ENCODE assay signal across 9 cellular contexts in genomic region chr17:63888940-63889848, GRCh38. TPM values are rescaled to one million over a fixed set of nuclear protein-coding genes. Genes with fewer than 3 reads are reported as not detected.
DNase-seq lines count a peak whose midpoint lies in the region; ATAC-seq, FAIRE-seq and TF ChIP-seq lines count a peak whose summit lies in the region.
"Not testable (repeated sequence)": the region's sequence is repeated elsewhere in the genome, so short reads cannot be mapped to it uniquely, and the experiment has no call there.
"Had no signal": no experiment of that assay in that cellular context is flagged by ENCODE, and none has a peak within 500 bp of the region (broad histone marks: within the 10 kb centered on the region; RNA-seq: fewer than 3 reads in every experiment).

No MANE protein-coding gene starts in this region.

- not testable (repeated sequence) for H3K79me2 ChIP-seq in Loucy (ENCODE audit: insufficient read depth, low read length); PC-3 (ENCODE audit: low read length)

- in situ Hi-C loops in G401 (cut with HindIII; ENCODE audit: low sequenced_read_pairs), result not testable (repeated sequence)

- not testable (repeated sequence) for H3K27me3 ChIP-seq in Loucy (ENCODE audit: insufficient read depth, low read length, poor library complexity, severe bottlenecking); PC-3 (ENCODE audit: low read length); pancreas

- CTCF ChIA-PET in PC-3 (lab: Charles Lee), result interaction anchor here (0.6 to 1.0 kb wide), 3 partner anchors 23 to 337 kb away, joined by 3 to 5 read pairs (median 3); partner anchors contain the start of gene GH1
- CTCF ChIA-PET in activated CD8-positive, alpha-beta memory T cell treated with anti-CD3 and anti-CD28 coated beads, Interleukin-2, amount 10 ng/mL, durations not matched to agents 7 days and 5 days (lab: Charles Lee), result interaction anchor here (0.8 to 2.6 kb wide), 20 partner anchors 9 to 402 kb away, joined by 3 to 16 read pairs (median 4); partner anchors contain the start of genes CSHL1 and ICAM2

- not testable (repeated sequence) for H2AFZ ChIP-seq in Loucy (ENCODE audit: low read length)
- H2AFZ ChIP-seq in PC-3 (ENCODE audit: low read length), result peak overlapping the region; percentile 29; the same call in 1 of the 2 replicates

- not testable (repeated sequence) for H3F3A ChIP-seq in Loucy (ENCODE audit: low read depth); PC-3 (ENCODE audit: low read length, unreplicated experiment)

- H3K4me1 Mint-ChIP-seq in activated CD8-positive, alpha-beta memory T cell treated with anti-CD3 and anti-CD28 coated beads, Interleukin-2, amount 10 ng/mL, durations not matched to agents 7 days and 5 days; effector memory CD8-positive, alpha-beta T cell (ENCODE audit: low read depth in 2 of 2): not testable (repeated sequence)

- H3K4me1 ChIP-seq in Loucy (ENCODE audit: insufficient read depth, low read length, poor library complexity, severe bottlenecking); PC-3 (ENCODE audit: insufficient read depth, low read length); pancreas: not testable (repeated sequence)

- not testable (repeated sequence) for H3K9me3 Mint-ChIP-seq in activated CD8-positive, alpha-beta memory T cell treated with anti-CD3 and anti-CD28 coated beads, Interleukin-2, amount 10 ng/mL, durations not matched to agents 7 days and 5 days (ENCODE audit: low read depth); effector memory CD8-positive, alpha-beta T cell

- peak overlapping the region; percentile 20 for H3K4me3 Mint-ChIP-seq in activated CD8-positive, alpha-beta memory T cell treated with anti-CD3 and anti-CD28 coated beads, Interleukin-2, amount 10 ng/mL, durations not matched to agents 7 days and 5 days
- not testable (repeated sequence) for H3K4me3 Mint-ChIP-seq in effector memory CD8-positive, alpha-beta T cell

- POLR2A ChIA-PET in PC-3 (lab: Charles Lee; ENCODE audit: unreplicated experiment), result not testable (repeated sequence)

- H3K36me3 Mint-ChIP-seq in activated CD8-positive, alpha-beta memory T cell treated with anti-CD3 and anti-CD28 coated beads, Interleukin-2, amount 10 ng/mL, durations not matched to agents 7 days and 5 days; effector memory CD8-positive, alpha-beta T cell (ENCODE audit: insufficient read depth): not testable (repeated sequence)

- not testable (repeated sequence) for H3K9ac ChIP-seq in Loucy (ENCODE audit: low read depth, low read length, poor library complexity, severe bottlenecking); PC-3 (ENCODE audit: low read length)

- FAIRE-seq in pancreas (lab: Jason Lieb, UNC), result not testable (repeated sequence)

- not testable (repeated sequence) for H3K9me3 ChIP-seq in Loucy (ENCODE audit: insufficient read depth, low read depth, low read length); PC-3 (ENCODE audit: low read length); pancreas

- not testable (repeated sequence) for BruUV-seq in PC-3 (replicated peaks; lab: Mats Ljungman, UMichigan)

- 20 to 27% methylated on average over 13 of the region's 13 CpGs for WGBS in pancreas, 2 donors

- DNase-seq in A172 (ENCODE audit: low spot score), result peak; percentile 25
- peak; percentile 37 for DNase-seq in G401 (ENCODE audit: low spot score)
- peak; percentile 50 for DNase-seq in PC-3
- not testable (repeated sequence) for DNase-seq in activated CD8-positive, alpha-beta memory T cell treated with anti-CD3 and anti-CD28 coated beads, Interleukin-2, amount 10 ng/mL, durations not matched to agents 7 days and 5 days; pancreas
- peak in 2 of 3 experiments; percentile 15 to 20 for DNase-seq in effector memory CD8-positive, alpha-beta T cell
- DNase-seq in inferior parietal cortex (ENCODE audit: extremely low spot score), result peak; percentile 22

- H3K9me2 ChIP-seq in Loucy (replicated peaks; ENCODE audit: low read depth, low read length); PC-3 (replicated peaks; ENCODE audit: low read length): not testable (repeated sequence)

- H3K36me3 ChIP-seq in Loucy (ENCODE audit: insufficient read depth, low read length); PC-3 (ENCODE audit: low read depth, low read length); pancreas: not testable (repeated sequence)

- intact Hi-C loops in PC-3 (cut with micrococcal nuclease); pancreas (cut with DNase I): not testable (repeated sequence)

- TF ChIP-seq CTCF in Loucy (conservative IDR thresholded peaks at IDR 0.05; ENCODE audit: low read length), result peak; percentile 45
- TF ChIP-seq CTCF in PC-3 (conservative IDR thresholded peaks at IDR 0.05; ENCODE audit: low read depth, low read length), result peak; percentile 41
- peak in 2 of 4 donors; percentile 14 for TF ChIP-seq CTCF in pancreas (IDR thresholded peaks at IDR 0.05)

- not testable (repeated sequence) for H3K27ac ChIP-seq in PC-3 (ENCODE audit: low read length); pancreas

- not testable (repeated sequence) for H3K4me3 ChIP-seq in Loucy (ENCODE audit: low read length, poor library complexity, severe bottlenecking); PC-3 (ENCODE audit: low read length); pancreas

- ATAC-seq in PC-3 (peak; percentile 88), pancreas (peak in 3 of 4 donors; percentile 59 to 87 (median 84))
- peak; percentile 79 for ATAC-seq in activated CD8-positive, alpha-beta memory T cell treated with anti-CD3 and anti-CD28 coated beads, Interleukin-2, amount 10 ng/mL, durations not matched to agents 7 days and 5 days
- peak; percentile 70 for ATAC-seq in effector memory CD8-positive, alpha-beta T cell (replicated peaks)

- not testable (repeated sequence) for H4K20me1 ChIP-seq in Loucy (ENCODE audit: insufficient read depth, low read length, poor library complexity, severe bottlenecking); PC-3 (ENCODE audit: low read length)

- not testable (repeated sequence) for H3K27ac Mint-ChIP-seq in activated CD8-positive, alpha-beta memory T cell treated with anti-CD3 and anti-CD28 coated beads, Interleukin-2, amount 10 ng/mL, durations not matched to agents 7 days and 5 days; effector memory CD8-positive, alpha-beta T cell

- H3K4me2 ChIP-seq in Loucy (ENCODE audit: low read depth, low read length, poor library complexity, severe bottlenecking), result peak overlapping the region; percentile 24
- peak overlapping the region; percentile 40; the same call in 1 of the 2 replicates for H3K4me2 ChIP-seq in PC-3 (ENCODE audit: low read length)

- peaks cover 31% of the 10 kb centered on the region for H3K27me3 Mint-ChIP-seq in activated CD8-positive, alpha-beta memory T cell treated with anti-CD3 and anti-CD28 coated beads, Interleukin-2, amount 10 ng/mL, durations not matched to agents 7 days and 5 days
- not testable (repeated sequence) for H3K27me3 Mint-ChIP-seq in effector memory CD8-positive, alpha-beta T cell

RNA-seq across cellular contexts. Expression of gene CSH1, which starts 7.2 kb away (rescaled TPM):
- total RNA-seq in A172 (2014; rRNA removed; shearing (Covaris generic)), result not detected in 2 replicates
- not detected in 2 replicates for total RNA-seq in G401 (2014; rRNA removed; shearing (Covaris generic))
- total RNA-seq in PC-3 (2014; rRNA removed) (not detected in 2 replicates), pancreas (not detected)
- total RNA-seq in activated CD8-positive, alpha-beta memory T cell treated with anti-CD3 and anti-CD28 coated beads, Interleukin-2, amount 10 ng/mL, durations not matched to agents 7 days and 5 days, result not detected
- polyA plus RNA-seq in pancreas, result not detected
- total RNA-seq: T-helper 2 cell treated with Interferon-gamma antibody and Interleukin-4, amounts not matched to agents 100 ng/mL and 5 ng/mL, for 36 hours had no signal

RNA-seq across cellular contexts. Expression of gene GH2, which starts 7.5 kb away (rescaled TPM):
- not detected in 2 replicates for total RNA-seq in A172 (2014; rRNA removed; shearing (Covaris generic))
- not detected in 2 replicates for total RNA-seq in G401 (2014; rRNA removed; shearing (Covaris generic))
- total RNA-seq in PC-3 (2014; rRNA removed), result not detected in 2 replicates
- not detected for total RNA-seq in activated CD8-positive, alpha-beta memory T cell treated with anti-CD3 and anti-CD28 coated beads, Interleukin-2, amount 10 ng/mL, durations not matched to agents 7 days and 5 days
- not detected for total RNA-seq in pancreas
- polyA plus RNA-seq in pancreas, result not detected
- total RNA-seq: T-helper 2 cell treated with Interferon-gamma antibody and Interleukin-4, amounts not matched to agents 100 ng/mL and 5 ng/mL, for 36 hours had no signal

RNA-seq across cellular contexts. Expression of gene CSH2, which starts 15.7 kb away (rescaled TPM):
- total RNA-seq in A172 (2014; rRNA removed; shearing (Covaris generic)), result not detected in 2 replicates
- not detected in 2 replicates for total RNA-seq in G401 (2014; rRNA removed; shearing (Covaris generic))
- total RNA-seq in PC-3 (2014; rRNA removed), result not detected in 2 replicates
- not detected for total RNA-seq in activated CD8-positive, alpha-beta memory T cell treated with anti-CD3 and anti-CD28 coated beads, Interleukin-2, amount 10 ng/mL, durations not matched to agents 7 days and 5 days
- not detected for total RNA-seq in pancreas
- polyA plus RNA-seq in pancreas, result not detected
- total RNA-seq: T-helper 2 cell treated with Interferon-gamma antibody and Interleukin-4, amounts not matched to agents 100 ng/mL and 5 ng/mL, for 36 hours had no signal

RNA-seq across cellular contexts. Expression of gene CSHL1, which starts 21.9 kb away (rescaled TPM):
- total RNA-seq in A172 (2014; rRNA removed; shearing (Covaris generic)), result not detected in 2 replicates
- total RNA-seq in G401 (2014; rRNA removed; shearing (Covaris generic)), result not detected in 2 replicates
- total RNA-seq in PC-3 (2014; rRNA removed), result not detected in 2 replicates
- not detected for total RNA-seq in activated CD8-positive, alpha-beta memory T cell treated with anti-CD3 and anti-CD28 coated beads, Interleukin-2, amount 10 ng/mL, durations not matched to agents 7 days and 5 days
- not detected for total RNA-seq in pancreas
- not detected for polyA plus RNA-seq in pancreas
- total RNA-seq: T-helper 2 cell treated with Interferon-gamma antibody and Interleukin-4, amounts not matched to agents 100 ng/mL and 5 ng/mL, for 36 hours had no signal

RNA-seq across cellular contexts. Expression of gene GH1, which starts 29.4 kb away (rescaled TPM):
- not detected in 2 replicates for total RNA-seq in A172 (2014; rRNA removed; shearing (Covaris generic))
- total RNA-seq in G401 (2014; rRNA removed; shearing (Covaris generic)), result not detected in 2 replicates
- total RNA-seq in PC-3 (2014; rRNA removed) (not detected in 2 replicates), pancreas (not detected)
- total RNA-seq in activated CD8-positive, alpha-beta memory T cell treated with anti-CD3 and anti-CD28 coated beads, Interleukin-2, amount 10 ng/mL, durations not matched to agents 7 days and 5 days, result not detected
- not detected for polyA plus RNA-seq in pancreas
- total RNA-seq: T-helper 2 cell treated with Interferon-gamma antibody and Interleukin-4, amounts not matched to agents 100 ng/mL and 5 ng/mL, for 36 hours had no signal
